25 cellular contexts compared by ENCODE assay signal in the genomic region with DNA sequence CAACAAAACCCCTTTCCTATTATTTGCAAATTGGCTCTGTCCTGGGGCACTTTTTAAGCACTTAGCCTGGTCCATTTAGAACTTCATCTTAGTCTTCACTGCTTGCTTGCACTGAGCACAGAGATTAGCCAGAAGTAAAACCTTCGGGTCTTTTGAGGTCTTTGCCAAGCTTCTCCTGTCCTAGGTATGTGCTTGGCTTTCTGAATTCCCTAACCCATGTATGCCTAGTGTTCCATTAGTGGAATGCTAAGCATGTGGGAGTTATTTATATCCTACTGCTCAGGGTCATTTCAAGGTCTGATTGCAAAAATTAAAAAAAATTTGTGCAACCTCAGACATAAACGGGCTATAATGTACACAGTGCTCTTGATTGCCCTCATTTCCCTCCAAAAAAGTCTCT.
"Had no signal": no experiment of that assay in that cellular context is flagged by ENCODE, and none has a peak within 500 bp of the region (broad histone marks: within the 10 kb centered on the region; RNA-seq: fewer than 3 reads in every experiment).

No MANE protein-coding gene starts in this region.

- H2AFZ ChIP-seq: hepatocyte, neural progenitor cell, parathyroid adenoma had no signal

- DNase-seq: heart left ventricle; islet precursor cell; mesendoderm; naive B cell; natural killer cell; nephron progenitor cell; occipital lobe; psoas muscle; sigmoid colon; stimulated activated CD4-positive, alpha-beta T cell treated with anti-CD3 and anti-CD28 coated beads, Interleukin-1b, Interleukin-23, amount 100 ng/mL, for 48 hours; stimulated activated CD4-positive, alpha-beta T cell treated with anti-CD3 and anti-CD28 coated beads, Interleukin-4, amount 100 ng/mL, for 1 hour; stimulated activated naive B cell treated with anti-CD40 and anti-IgM and Interleukin-4, amounts not matched to agents 10 μg/mL and 1 μg/mL and 100 μg/mL, for 72 hours; stimulated activated naive CD8-positive, alpha-beta T cell treated with anti-CD3 and anti-CD28 coated beads, Interleukin-15, Interleukin-2, amounts not matched to agents 100 U/mL and 50 U/mL, for 24 hours; stomach; testis; thyroid gland; transverse colon; upper lobe of left lung had no signal

- H3K4me3 ChIP-seq: heart left ventricle, hepatocyte, lung, neural progenitor cell, psoas muscle, sigmoid colon, smooth muscle cell, stomach, testis, thyroid gland, transverse colon, upper lobe of left lung, vagina had no signal

- H3K4me1 ChIP-seq: heart left ventricle, neural progenitor cell, parathyroid adenoma, psoas muscle, sigmoid colon, stomach, testis, thyroid gland, transverse colon, upper lobe of left lung, vagina had no signal

- H3K79me2 ChIP-seq: hepatocyte, parathyroid adenoma had no signal

- H3K27ac ChIP-seq: heart left ventricle, hepatocyte, neural progenitor cell, neutrophil, parathyroid adenoma, psoas muscle, sigmoid colon, stomach, testis, thyroid gland, transverse colon, upper lobe of left lung, vagina had no signal

- H3K9ac ChIP-seq: neural progenitor cell, parathyroid adenoma had no signal

- H3K4me2 ChIP-seq: hepatocyte, neural progenitor cell, smooth muscle cell had no signal

- H3K9me3 ChIP-seq: testis, thyroid gland had no signal

- ATAC-seq: natural killer cell; psoas muscle; stimulated activated naive B cell treated with anti-CD40 and anti-IgM and Interleukin-4, amounts not matched to agents 10 μg/mL and 1 μg/mL and 100 μg/mL, for 72 hours; stimulated activated naive CD8-positive, alpha-beta T cell treated with anti-CD3 and anti-CD28 coated beads, Interleukin-15, Interleukin-2, amounts not matched to agents 100 U/mL and 50 U/mL, for 24 hours had no signal

- H3K27me3 ChIP-seq: heart left ventricle, hepatocyte, neural progenitor cell, neutrophil, sigmoid colon, stomach, testis, thyroid gland, transverse colon, upper lobe of left lung, vagina had no signal
